In the genomic region with DNA sequence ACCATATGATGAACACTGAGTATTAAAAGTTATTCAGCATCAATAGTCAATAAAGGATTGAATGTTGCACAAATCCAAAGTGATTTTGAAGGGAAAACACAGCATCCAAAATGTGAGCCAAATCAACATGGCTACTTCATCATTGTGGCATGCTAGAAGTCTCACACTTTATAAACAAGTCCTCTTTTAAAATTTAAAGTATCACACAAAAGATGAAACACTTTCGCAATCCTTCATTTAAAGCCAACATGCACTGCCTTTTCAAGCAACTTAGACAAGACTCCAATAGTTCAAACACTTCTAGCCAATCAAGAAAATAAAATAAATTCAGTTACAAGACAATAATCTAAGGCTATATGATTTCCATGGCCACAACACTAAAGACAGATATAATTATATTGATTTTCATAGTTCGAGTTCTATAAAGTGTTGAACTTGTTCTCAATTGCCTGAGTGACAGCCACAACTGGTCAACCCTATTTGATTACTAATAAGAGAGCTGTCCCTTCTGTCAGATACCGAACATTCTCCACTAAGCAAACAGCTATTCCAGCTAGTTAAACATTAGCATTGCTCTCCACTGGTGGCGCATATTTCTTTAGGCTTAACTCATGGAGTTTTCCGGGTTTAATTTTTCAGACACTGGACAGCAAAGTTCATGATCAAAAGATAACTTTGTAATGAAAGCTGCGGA, we compare ENCODE assay signal across 15 cellular contexts. TPM values are rescaled to one million over a fixed set of nuclear protein-coding genes. Genes with fewer than 3 reads are reported as not detected.
DNase-seq lines count a peak whose midpoint lies in the region; TF ChIP-seq lines count a peak whose summit lies in the region.
"Had no signal": no experiment of that assay in that cellular context is flagged by ENCODE, and none has a peak within 500 bp of the region (broad histone marks: within the 10 kb centered on the region; RNA-seq: fewer than 3 reads in every experiment).

No MANE protein-coding gene starts in this region.

- H3K9me3 ChIP-seq in A673 (ENCODE audit: low read depth, low read length, poor library complexity, severe bottlenecking), result no peaks in the 10 kb centered on the region
- H3K9me3 ChIP-seq in esophagus squamous epithelium, result no peaks in the 10 kb centered on the region

- no TSS peak for BruUV-seq in A673 (replicated peaks; lab: Mats Ljungman, UMichigan)

- H3K27ac Mint-ChIP-seq in endothelial cell (ENCODE audit: unreplicated experiment), result no peak overlapping the region
- H3K27ac Mint-ChIP-seq: endodermal cell; stimulated activated naive CD8-positive, alpha-beta T cell treated with anti-CD3 and anti-CD28 coated beads, Interleukin-15, Interleukin-2, amounts not matched to agents 100 ng/mL and 50 ng/mL, for 24 hours had no signal

- POLR2A ChIA-PET in A673 (lab: Charles Lee; ENCODE audit: low non-redundant PET), result no interaction called here

- no peak for DNase-seq in A673 (ENCODE audit: low spot score)
- peak; percentile 98 for DNase-seq in HuH-7 (ENCODE audit: low spot score)
- no peak for DNase-seq in esophagus squamous epithelium (lab: John Stamatoyannopoulos, UW)
- DNase-seq in myocyte (ENCODE audit: low read depth), result peak; percentile 97
- DNase-seq in UCSD-AML1 (lab: John Stamatoyannopoulos, UW; ENCODE audit: unreplicated experiment), result no peak
- no peak for DNase-seq in putamen (ENCODE audit: low spot score)
- DNase-seq in endothelial cell (ENCODE audit: low spot score), result no peak
- no peak for DNase-seq in NCI-H146 (lab: John Stamatoyannopoulos, UW)
- DNase-seq: activated gamma-delta T cell, endodermal cell, kidney, NCI-H1092, NCI-H226 had no signal

- H3K27ac ChIP-seq in A673 (ENCODE audit: low read depth, low read length, poor library complexity, severe bottlenecking) (peak overlapping the region; percentile 1), esophagus squamous epithelium (peak overlapping the region in 3 of 4 donors; percentile 15 to 26 (median 22))
- H3K27ac ChIP-seq: skin epidermis had no signal

- H3K4me1 Mint-ChIP-seq in endothelial cell (ENCODE audit: unreplicated experiment), result peaks cover 27% of the 10 kb centered on the region

- no peak for TF ChIP-seq CTCF in A673 (conservative IDR thresholded peaks at IDR 0.05; ENCODE audit: low read depth, low read length)
- no peak for TF ChIP-seq CTCF in esophagus squamous epithelium (IDR thresholded peaks at IDR 0.05)
- TF ChIP-seq CTCF in endothelial cell (IDR thresholded peaks at IDR 0.05; ENCODE audit: unreplicated experiment), result no peak

- H3K27me3 ChIP-seq in A673 (replicated peaks; ENCODE audit: insufficient read depth, low read depth, low read length, poor library complexity) (no peaks in the 10 kb centered on the region), esophagus squamous epithelium (peaks cover 18 to 98% (median 29%) of the 10 kb centered on the region in 4 donors)

- H3K4me1 ChIP-seq in A673 (ENCODE audit: insufficient read depth, low read length, poor library complexity, severe bottlenecking) (peaks cover 90% of the 10 kb centered on the region), esophagus squamous epithelium (peaks cover 3 to 27% (median 16%) of the 10 kb centered on the region in 3 donors)

- H3K36me3 ChIP-seq in A673 (ENCODE audit: insufficient read depth, low read length, poor library complexity, severe bottlenecking) (peaks cover 39% of the 10 kb centered on the region), esophagus squamous epithelium (no peaks in the 10 kb centered on the region)

- CTCF ChIA-PET in A673 (lab: Charles Lee), result interaction anchor here (0.5 kb wide), 1 partner anchor 1829 kb away, joined by 5 read pairs; no protein-coding TSS in a partner anchor

- H3K4me3 Mint-ChIP-seq in endothelial cell (ENCODE audit: unreplicated experiment), result no peak overlapping the region
- H3K4me3 Mint-ChIP-seq: endodermal cell; stimulated activated naive CD8-positive, alpha-beta T cell treated with anti-CD3 and anti-CD28 coated beads, Interleukin-15, Interleukin-2, amounts not matched to agents 100 ng/mL and 50 ng/mL, for 24 hours had no signal

- no peaks in the 10 kb centered on the region for H3K9me3 Mint-ChIP-seq in endothelial cell (ENCODE audit: unreplicated experiment)
- H3K9me3 Mint-ChIP-seq: endodermal cell; stimulated activated naive CD8-positive, alpha-beta T cell treated with anti-CD3 and anti-CD28 coated beads, Interleukin-15, Interleukin-2, amounts not matched to agents 100 ng/mL and 50 ng/mL, for 24 hours had no signal

- 37 to 38% methylated on average over 6 of the region's 6 CpGs for WGBS in esophagus squamous epithelium, 2 donors

- H3K27me3 Mint-ChIP-seq in endothelial cell (ENCODE audit: unreplicated experiment), result peaks cover 20% of the 10 kb centered on the region

- H3K36me3 Mint-ChIP-seq in endothelial cell (ENCODE audit: low read depth, unreplicated experiment), result peaks cover 9% of the 10 kb centered on the region

- H3K4me3 ChIP-seq in A673 (ENCODE audit: low read depth, low read length, poor library complexity, severe bottlenecking) (no peak overlapping the region), esophagus squamous epithelium (peak overlapping the region in 1 of 4 donors; percentile 1)
- H3K4me3 ChIP-seq: skin epidermis had no signal

- intact Hi-C loops in A673 (cut with micrococcal nuclease; ENCODE audit: unreplicated experiment) (no loop called here), esophagus squamous epithelium (cut with DNase I) (no loop called here)

- no peak for TF ChIP-seq POLR2A in esophagus squamous epithelium (IDR thresholded peaks at IDR 0.05)

RNA-seq across cellular contexts. Expression of a gene that starts 8.3 kb away (rescaled TPM):
- total RNA-seq in A673 (2021), result 52.2 and 56.2 TPM in 2 replicates
- 1 to 10 TPM in 2 of 4 donors, under 1 TPM in 2; 0.42 to 2.9 (median 1.3) TPM for total RNA-seq in esophagus squamous epithelium
- total RNA-seq in myocyte, result 21.9 and 32.2 TPM in 2 replicates
- 10.7 TPM for polyA plus RNA-seq in myocyte (2012)
- total RNA-seq in endothelial cell (ENCODE audit: unreplicated experiment), result 1.3 TPM

Comparison
In these comparisons a context has a peak if more than half of its experiments do, and no peak if none do; other contexts are left out.
1. DNase-seq: peak in HuH-7 (single experiment) and myocyte (single experiment); none in A673 (single experiment), esophagus squamous epithelium (single experiment), UCSD-AML1 (single experiment), putamen (single experiment), endothelial cell (single experiment) and NCI-H146 (single experiment).